ENCODE assay signal across 1 cellular context in genomic region chr5:11385251-11385900, GRCh38.
TF ChIP-seq lines count a peak whose summit lies in the region.

No MANE protein-coding gene starts in this region.

TF ChIP-seq in H1, 55 proteins besides CTCF, POLR2A, EP300 and RAD21:
- TF ChIP-seq SUZ12 (IDR thresholded peaks at IDR 0.05; ENCODE audit: low read length) (0 out of 2 replicates have a peak, but pooled peaks have one; percentile 15), RNF2 (IDR thresholded peaks at IDR 0.05; ENCODE audit: borderline replicate concordance, low read depth, low read length, missing control alignments, poor library complexity, severe bottlenecking) (no peak), SIN3A (conservative IDR thresholded peaks at IDR 0.05 in 1 of 2, IDR thresholded peaks at IDR 0.05 in 1 of 2; ENCODE audit: low read depth in 1 of 2, low read length in 2 of 2) (0 out of 4 replicates have a peak, but pooled peaks of 1 of the 2 experiments have one; percentile 25), EZH2 (IDR thresholded peaks at IDR 0.05; ENCODE audit: low read depth, low read length, severe bottlenecking) (peak; percentile 41), EGR1 (IDR thresholded peaks at IDR 0.05; ENCODE audit: borderline replicate concordance, low read depth, low read length) (no peak)
